In the genomic region with DNA sequence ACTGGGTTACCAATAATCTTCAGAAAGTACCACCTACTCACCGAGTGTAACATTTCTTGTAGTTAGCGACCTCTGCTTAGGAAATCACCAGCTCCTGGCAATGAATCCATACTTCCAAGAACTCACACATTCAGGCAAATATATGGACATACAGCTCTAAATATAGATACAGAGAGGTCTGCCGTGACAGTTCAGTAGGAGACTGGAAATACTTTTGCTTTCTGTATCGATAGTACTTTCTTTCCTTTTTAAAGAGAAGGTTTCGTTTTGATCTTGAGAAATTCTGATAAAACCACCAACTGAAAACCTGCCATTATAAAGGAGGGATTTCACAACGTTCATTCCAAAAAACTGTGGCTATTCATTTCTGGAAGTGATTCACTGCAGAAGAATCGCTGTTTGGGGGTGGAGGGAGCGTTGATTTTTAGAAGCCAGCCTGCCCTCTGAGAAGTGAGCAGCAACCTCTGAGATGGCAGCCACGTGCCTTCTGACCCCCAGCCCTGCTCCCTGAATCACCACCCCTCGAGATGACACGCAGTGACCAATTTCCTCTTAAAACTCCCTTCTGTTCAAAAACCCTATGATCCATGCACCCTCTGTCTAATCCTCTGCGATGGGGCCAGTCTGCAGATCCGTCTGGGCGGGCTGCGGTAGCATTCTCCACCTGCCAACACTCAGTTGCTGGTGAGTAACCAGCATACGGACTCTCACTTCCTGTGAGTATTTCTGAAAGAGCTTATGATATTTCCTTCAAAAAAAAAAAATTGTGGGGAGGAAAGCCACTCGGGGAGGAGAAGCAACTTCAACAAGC, we compare ENCODE assay signal across 8 cellular contexts.
A peak's percentile ranks its signal among the peaks of the same experiment; 100 is the strongest.
DNase-seq lines count a peak whose midpoint lies in the region; ATAC-seq, FAIRE-seq and TF ChIP-seq lines count a peak whose summit lies in the region.

No MANE protein-coding gene starts in this region.

- TF ChIP-seq POLR2A in H54 (IDR thresholded peaks at IDR 0.05; ENCODE audit: low read depth, low read length), result peak; percentile 39; the same call in 1 of the 2 replicates

- H3K4me3 ChIP-seq in Loucy (ENCODE audit: low read length, poor library complexity, severe bottlenecking) (peak overlapping the region; percentile 90), mesendoderm (ENCODE audit: low read length) (no peak overlapping the region)

- H4K8ac ChIP-seq in mesendoderm (ENCODE audit: low read depth, low read length), result no peak overlapping the region

- H3K36me3 ChIP-seq in Loucy (ENCODE audit: insufficient read depth, low read length) (no peaks in the 10 kb centered on the region), mesendoderm (ENCODE audit: control insufficient read depth, insufficient read depth, low read length) (no peaks in the 10 kb centered on the region)

- H2AK5ac ChIP-seq in mesendoderm (ENCODE audit: low read length), result no peak overlapping the region

- no peak overlapping the region for H2BK15ac ChIP-seq in mesendoderm (replicated peaks; ENCODE audit: low read depth)

- no peak overlapping the region for H3K56ac ChIP-seq in mesendoderm (ENCODE audit: low read length)

- no peaks in the 10 kb centered on the region for H3K79me1 ChIP-seq in mesendoderm (ENCODE audit: low read length)

- H3F3A ChIP-seq in Loucy (ENCODE audit: low read depth), result peaks cover 7% of the 10 kb centered on the region; the same call in 1 of the 2 replicates

- ATAC-seq in activated CD4-positive, CD25-positive, alpha-beta regulatory T cell treated with anti-CD3 and anti-CD28 coated beads, Interleukin-2, amount 50 U/mL, for 24 hours, result peak; percentile 68 to 70

- H3K4ac ChIP-seq in mesendoderm (ENCODE audit: low read depth, low read length), result no peak overlapping the region

- H3K18ac ChIP-seq in mesendoderm (ENCODE audit: low read length), result no peak overlapping the region

- H3K9me2 ChIP-seq in Loucy (replicated peaks; ENCODE audit: low read depth, low read length), result no peaks in the 10 kb centered on the region

- DNase-seq in GM03348 (ENCODE audit: low spot score) (peak; percentile 82), H54 (ENCODE audit: insufficient read length, low spot score) (peak; percentile 39), cerebellar cortex (ENCODE audit: low spot score) (peak; percentile 77), mesendoderm (peak; percentile 34), NCI-H1930 (lab: John Stamatoyannopoulos, UW) (no peak)
- DNase-seq in stimulated activated CD8-positive, alpha-beta memory T cell treated with anti-CD3 and anti-CD28 coated beads, Interleukin-2, amount 100 ng/mL, for 48 hours (ENCODE audit: low read depth in 2 of 2), result peak; percentile 66 to 75

- no peaks in the 10 kb centered on the region for H3K9me3 ChIP-seq in Loucy (ENCODE audit: insufficient read depth, low read depth, low read length)

- peaks cover 5% of the 10 kb centered on the region for H4K20me1 ChIP-seq in Loucy (ENCODE audit: insufficient read depth, low read length, poor library complexity, severe bottlenecking)

- no peak for TF ChIP-seq CTCF in Loucy (conservative IDR thresholded peaks at IDR 0.05; ENCODE audit: low read length)

- peaks cover 24% of the 10 kb centered on the region; the same call in 1 of the 2 replicates for H3K79me2 ChIP-seq in Loucy (ENCODE audit: insufficient read depth, low read length)
- no peaks in the 10 kb centered on the region for H3K79me2 ChIP-seq in mesendoderm (ENCODE audit: control insufficient read depth, insufficient read depth, low read length)

- H2BK120ac ChIP-seq in mesendoderm (ENCODE audit: low read depth, low read length), result no peak overlapping the region

- peak; percentile 45 for FAIRE-seq in H54 (lab: Jason Lieb, UNC)

- H3K23ac ChIP-seq in mesendoderm (ENCODE audit: low read length), result no peak overlapping the region

- peaks cover 86% of the 10 kb centered on the region for H3K4me1 ChIP-seq in Loucy (ENCODE audit: insufficient read depth, low read length, poor library complexity, severe bottlenecking)
- peaks cover 3% of the 10 kb centered on the region for H3K4me1 ChIP-seq in mesendoderm (ENCODE audit: control insufficient read depth, low read depth, low read length)

- no peak overlapping the region for H4K5ac ChIP-seq in mesendoderm (ENCODE audit: low read length)

- peak overlapping the region; percentile 39 for H2AFZ ChIP-seq in Loucy (ENCODE audit: low read length)

- H3K4me2 ChIP-seq in Loucy (ENCODE audit: low read depth, low read length, poor library complexity, severe bottlenecking) (peak overlapping the region; percentile 73), mesendoderm (ENCODE audit: low read length) (no peak overlapping the region)

- no peak overlapping the region for H2BK5ac ChIP-seq in mesendoderm (ENCODE audit: low read length)

- WGBS in mesendoderm (ENCODE audit: extremely low coverage, insufficient coverage, low lambda C conversion rate), result no CpG with 5 or more reads among the region's 17 CpGs

- H3K27ac ChIP-seq in mesendoderm (ENCODE audit: low read depth, low read length), result no peak overlapping the region

- peak overlapping the region; percentile 81 for H3K9ac ChIP-seq in Loucy (ENCODE audit: low read depth, low read length, poor library complexity, severe bottlenecking)
- no peak overlapping the region for H3K9ac ChIP-seq in mesendoderm (ENCODE audit: low read length)

- no peaks in the 10 kb centered on the region for H3K27me3 ChIP-seq in Loucy (ENCODE audit: insufficient read depth, low read length, poor library complexity, severe bottlenecking)
- no peaks in the 10 kb centered on the region for H3K27me3 ChIP-seq in mesendoderm (ENCODE audit: insufficient read depth, low read length, poor library complexity)

Comparison
In these comparisons a context has a peak if more than half of its experiments do, and no peak if none do; other contexts are left out.
1. DNase-seq: peak in GM03348 (single experiment), H54 (single experiment), cerebellar cortex (single experiment), mesendoderm (single experiment) and stimulated activated CD8-positive, alpha-beta memory T cell treated with anti-CD3 and anti-CD28 coated beads, Interleukin-2, amount 100 ng/mL, for 48 hours (2 of 2); none in NCI-H1930 (0 of 2).